Comparison of ENCODE assay signal across 1 cellular context in the genomic region with DNA sequence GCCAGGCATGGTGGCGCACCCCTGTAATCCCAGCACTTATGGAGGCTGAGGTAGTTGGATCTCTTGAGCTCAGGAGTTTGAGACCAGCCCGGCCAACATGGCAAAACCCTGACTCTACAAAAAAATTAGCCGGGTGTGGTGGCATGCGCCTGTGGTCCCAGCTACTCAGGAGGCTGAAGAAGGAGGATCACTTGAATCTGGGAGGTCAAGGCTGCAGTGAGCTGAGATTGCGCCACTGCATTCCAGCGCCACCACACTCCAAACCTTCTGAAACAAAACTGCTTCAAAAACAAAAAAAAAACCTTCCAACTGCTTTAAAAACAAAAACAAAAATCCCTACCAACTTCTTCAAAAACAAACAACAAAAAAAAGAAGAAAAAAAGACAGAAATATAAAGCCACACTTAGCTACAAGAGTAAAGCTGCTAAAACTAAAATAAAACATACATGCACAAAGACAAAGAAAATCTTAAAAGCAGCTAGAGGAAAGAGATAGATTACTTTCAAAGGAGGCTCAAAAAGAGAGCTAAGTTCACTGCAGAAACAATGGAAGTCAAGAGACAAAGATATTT.
TF ChIP-seq lines count a peak whose summit lies in the region.

No MANE protein-coding gene starts in this region.

TF ChIP-seq in WTC11, 78 proteins besides CTCF, POLR2A, EP300 and RAD21 (continued from another document):
- TF ChIP-seq, protein P1, sequence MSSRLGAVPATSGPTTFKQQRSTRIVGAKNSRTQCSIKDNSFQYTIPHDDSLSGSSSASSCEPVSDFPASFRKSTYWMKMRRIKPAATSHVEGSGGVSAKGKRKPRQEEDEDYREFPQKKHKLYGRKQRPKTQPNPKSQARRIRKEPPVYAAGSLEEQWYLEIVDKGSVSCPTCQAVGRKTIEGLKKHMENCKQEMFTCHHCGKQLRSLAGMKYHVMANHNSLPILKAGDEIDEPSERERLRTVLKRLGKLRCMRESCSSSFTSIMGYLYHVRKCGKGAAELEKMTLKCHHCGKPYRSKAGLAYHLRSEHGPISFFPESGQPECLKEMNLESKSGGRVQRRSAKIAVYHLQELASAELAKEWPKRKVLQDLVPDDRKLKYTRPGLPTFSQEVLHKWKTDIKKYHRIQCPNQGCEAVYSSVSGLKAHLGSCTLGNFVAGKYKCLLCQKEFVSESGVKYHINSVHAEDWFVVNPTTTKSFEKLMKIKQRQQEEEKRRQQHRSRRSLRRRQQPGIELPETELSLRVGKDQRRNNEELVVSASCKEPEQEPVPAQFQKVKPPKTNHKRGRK (CRISPR knock-in tag; IDR thresholded peaks at IDR 0.05; ENCODE audit: borderline replicate concordance), result no peak
- TF ChIP-seq, protein P2, sequence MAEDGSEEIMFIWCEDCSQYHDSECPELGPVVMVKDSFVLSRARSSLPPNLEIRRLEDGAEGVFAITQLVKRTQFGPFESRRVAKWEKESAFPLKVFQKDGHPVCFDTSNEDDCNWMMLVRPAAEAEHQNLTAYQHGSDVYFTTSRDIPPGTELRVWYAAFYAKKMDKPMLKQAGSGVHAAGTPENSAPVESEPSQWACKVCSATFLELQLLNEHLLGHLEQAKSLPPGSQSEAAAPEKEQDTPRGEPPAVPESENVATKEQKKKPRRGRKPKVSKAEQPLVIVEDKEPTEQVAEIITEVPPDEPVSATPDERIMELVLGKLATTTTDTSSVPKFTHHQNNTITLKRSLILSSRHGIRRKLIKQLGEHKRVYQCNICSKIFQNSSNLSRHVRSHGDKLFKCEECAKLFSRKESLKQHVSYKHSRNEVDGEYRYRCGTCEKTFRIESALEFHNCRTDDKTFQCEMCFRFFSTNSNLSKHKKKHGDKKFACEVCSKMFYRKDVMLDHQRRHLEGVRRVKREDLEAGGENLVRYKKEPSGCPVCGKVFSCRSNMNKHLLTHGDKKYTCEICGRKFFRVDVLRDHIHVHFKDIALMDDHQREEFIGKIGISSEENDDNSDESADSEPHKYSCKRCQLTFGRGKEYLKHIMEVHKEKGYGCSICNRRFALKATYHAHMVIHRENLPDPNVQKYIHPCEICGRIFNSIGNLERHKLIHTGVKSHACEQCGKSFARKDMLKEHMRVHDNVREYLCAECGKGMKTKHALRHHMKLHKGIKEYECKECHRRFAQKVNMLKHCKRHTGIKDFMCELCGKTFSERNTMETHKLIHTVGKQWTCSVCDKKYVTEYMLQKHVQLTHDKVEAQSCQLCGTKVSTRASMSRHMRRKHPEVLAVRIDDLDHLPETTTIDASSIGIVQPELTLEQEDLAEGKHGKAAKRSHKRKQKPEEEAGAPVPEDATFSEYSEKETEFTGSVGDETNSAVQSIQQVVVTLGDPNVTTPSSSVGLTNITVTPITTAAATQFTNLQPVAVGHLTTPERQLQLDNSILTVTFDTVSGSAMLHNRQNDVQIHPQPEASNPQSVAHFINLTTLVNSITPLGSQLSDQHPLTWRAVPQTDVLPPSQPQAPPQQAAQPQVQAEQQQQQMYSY (CRISPR knock-in tag; IDR thresholded peaks at IDR 0.05), result no peak
- TF ChIP-seq, protein P3, sequence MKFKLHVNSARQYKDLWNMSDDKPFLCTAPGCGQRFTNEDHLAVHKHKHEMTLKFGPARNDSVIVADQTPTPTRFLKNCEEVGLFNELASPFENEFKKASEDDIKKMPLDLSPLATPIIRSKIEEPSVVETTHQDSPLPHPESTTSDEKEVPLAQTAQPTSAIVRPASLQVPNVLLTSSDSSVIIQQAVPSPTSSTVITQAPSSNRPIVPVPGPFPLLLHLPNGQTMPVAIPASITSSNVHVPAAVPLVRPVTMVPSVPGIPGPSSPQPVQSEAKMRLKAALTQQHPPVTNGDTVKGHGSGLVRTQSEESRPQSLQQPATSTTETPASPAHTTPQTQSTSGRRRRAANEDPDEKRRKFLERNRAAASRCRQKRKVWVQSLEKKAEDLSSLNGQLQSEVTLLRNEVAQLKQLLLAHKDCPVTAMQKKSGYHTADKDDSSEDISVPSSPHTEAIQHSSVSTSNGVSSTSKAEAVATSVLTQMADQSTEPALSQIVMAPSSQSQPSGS (CRISPR knock-in tag; IDR thresholded peaks at IDR 0.05; ENCODE audit: borderline replicate concordance, low read depth), result no peak
- TF ChIP-seq, protein P4, sequence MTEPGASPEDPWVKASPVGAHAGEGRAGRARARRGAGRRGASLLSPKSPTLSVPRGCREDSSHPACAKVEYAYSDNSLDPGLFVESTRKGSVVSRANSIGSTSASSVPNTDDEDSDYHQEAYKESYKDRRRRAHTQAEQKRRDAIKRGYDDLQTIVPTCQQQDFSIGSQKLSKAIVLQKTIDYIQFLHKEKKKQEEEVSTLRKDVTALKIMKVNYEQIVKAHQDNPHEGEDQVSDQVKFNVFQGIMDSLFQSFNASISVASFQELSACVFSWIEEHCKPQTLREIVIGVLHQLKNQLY (CRISPR knock-in tag; IDR thresholded peaks at IDR 0.05), result no peak
- TF ChIP-seq ZNF232 (CRISPR knock-in tag; IDR thresholded peaks at IDR 0.05) (no peak), ZNF138 (CRISPR knock-in tag; conservative IDR thresholded peaks at IDR 0.05) (no peak), ZBTB21 (CRISPR knock-in tag; IDR thresholded peaks at IDR 0.05; ENCODE audit: borderline replicate concordance) (no peak), SMAD3 (CRISPR knock-in tag; IDR thresholded peaks at IDR 0.05; ENCODE audit: borderline replicate concordance) (no peak)
